Comparison of ENCODE assay signal across 1 cellular context in genomic region chr7:18390523-18390907, GRCh38.
TF ChIP-seq lines count a peak whose summit lies in the region.

No MANE protein-coding gene starts in this region.

TF ChIP-seq in GM23338, 12 proteins besides CTCF, POLR2A, EP300 and RAD21 (continued from another document):
- no peak for TF ChIP-seq REST (IDR thresholded peaks at IDR 0.05; ENCODE audit: unreplicated experiment)
- no peak for TF ChIP-seq POLR2AphosphoS5 (IDR thresholded peaks at IDR 0.05; ENCODE audit: low read depth)
- TF ChIP-seq STAT1 (IDR thresholded peaks at IDR 0.05; ENCODE audit: unreplicated experiment), result no peak
- TF ChIP-seq ZNF462 (CRISPR knock-in tag; IDR thresholded peaks at IDR 0.05), result no peak
- no peak for TF ChIP-seq JUNB (IDR thresholded peaks at IDR 0.05; ENCODE audit: unreplicated experiment)
